1 cellular context compared by ENCODE assay signal in genomic region chr2:99648115-99648850, GRCh38.
TF ChIP-seq lines count a peak whose summit lies in the region.

No MANE protein-coding gene starts in this region.

TF ChIP-seq in WTC11, 78 proteins besides CTCF, POLR2A, EP300 and RAD21 (continued from another document):
- TF ChIP-seq HMGXB4 (CRISPR knock-in tag; IDR thresholded peaks at IDR 0.05): no peak
- TF ChIP-seq ZBTB21 (CRISPR knock-in tag; IDR thresholded peaks at IDR 0.05; ENCODE audit: borderline replicate concordance): no peak
